ENCODE assay signal across 1 cellular context in genomic region chr5:64019746-64020145, GRCh38.
TF ChIP-seq lines count a peak whose summit lies in the region.

No MANE protein-coding gene starts in this region.

TF ChIP-seq in H1, 55 proteins besides CTCF, POLR2A, EP300 and RAD21 (continued from another document):
- TF ChIP-seq MAFK (IDR thresholded peaks at IDR 0.05; ENCODE audit: low read depth, low read length) (no peak), SIX5 (IDR thresholded peaks at IDR 0.05; ENCODE audit: low read depth, low read length) (no peak), CHD7 (IDR thresholded peaks at IDR 0.05; ENCODE audit: insufficient replicate concordance, low read length) (no peak), SP1 (IDR thresholded peaks at IDR 0.05; ENCODE audit: low read depth, low read length) (no peak)
